ENCODE assay signal across 8 cellular contexts in genomic region chr10:72333111-72334012, GRCh38. TPM values are rescaled to one million over a fixed set of nuclear protein-coding genes. Genes with fewer than 3 reads are reported as not detected.
DNase-seq lines count a peak whose midpoint lies in the region; ATAC-seq and TF ChIP-seq lines count a peak whose summit lies in the region.

No MANE protein-coding gene starts in this region.

- H3K9me3 Mint-ChIP-seq in Calu3 (ENCODE audit: low read depth, unreplicated experiment) (no peaks in the 10 kb centered on the region), glutamatergic neuron (ENCODE audit: unreplicated experiment) (peaks cover 10% of the 10 kb centered on the region)

- H3K36me3 ChIP-seq in gastrocnemius medialis: peaks cover 0 to 22% of the 10 kb centered on the region in 2 donors

- H3K27ac Mint-ChIP-seq in Calu3 (ENCODE audit: unreplicated experiment): peak overlapping the region; percentile 100
- H3K27ac Mint-ChIP-seq in glutamatergic neuron (ENCODE audit: unreplicated experiment): peak overlapping the region; percentile 89

- intact Hi-C loops in Calu3 (cut with micrococcal nuclease; ENCODE audit: unreplicated experiment): loop anchor here (2.0 to 10.0 kb wide), 3 partner anchors 207 to 379 kb away; no protein-coding TSS in a partner anchor
- intact Hi-C loops in gastrocnemius medialis (cut with DNase I; ENCODE audit: low total_unique reads): loop anchor here (10.0 kb wide), 1 partner anchor 439 kb away; no protein-coding TSS in a partner anchor

- peaks cover 61 to 69% of the 10 kb centered on the region in 2 donors for H3K4me1 ChIP-seq in gastrocnemius medialis

- H3K4me1 Mint-ChIP-seq in Calu3 (ENCODE audit: low read depth, unreplicated experiment): peaks cover 83% of the 10 kb centered on the region
- peaks cover 35% of the 10 kb centered on the region for H3K4me1 Mint-ChIP-seq in glutamatergic neuron (ENCODE audit: low read depth, unreplicated experiment)

- H3K27ac ChIP-seq in VCaP (peak overlapping the region; percentile 96), gastrocnemius medialis (peak overlapping the region; percentile 85 to 95 (median 90))

- H3K27me3 ChIP-seq in gastrocnemius medialis: no peaks in the 10 kb centered on the region

- no peaks in the 10 kb centered on the region for H3K9me3 ChIP-seq in gastrocnemius medialis

- no peak for TF ChIP-seq POLR2A in gastrocnemius medialis (IDR thresholded peaks at IDR 0.05)

- CTCF ChIA-PET in Calu3 (lab: Charles Lee): interaction anchor here (0.6 to 2.8 kb wide), 6 partner anchors 58 to 586 kb away, joined by 3 to 24 read pairs (median 8); no protein-coding TSS in a partner anchor

- no TSS peak for BruUV-seq in Calu3 (replicated peaks; lab: Mats Ljungman, UMichigan)

- no peaks in the 10 kb centered on the region for H3K27me3 Mint-ChIP-seq in Calu3 (ENCODE audit: unreplicated experiment)
- peaks cover 4% of the 10 kb centered on the region for H3K27me3 Mint-ChIP-seq in glutamatergic neuron (ENCODE audit: unreplicated experiment)

- H3K4me3 Mint-ChIP-seq in Calu3 (ENCODE audit: low read depth, unreplicated experiment) (peak overlapping the region; percentile 38), glutamatergic neuron (ENCODE audit: unreplicated experiment) (peak overlapping the region; percentile 68)

- TF ChIP-seq CTCF in Calu3 (IDR thresholded peaks at IDR 0.05; ENCODE audit: unreplicated experiment): no peak
- TF ChIP-seq CTCF in VCaP (conservative IDR thresholded peaks at IDR 0.05): no peak
- no peak for TF ChIP-seq CTCF in glutamatergic neuron (IDR thresholded peaks at IDR 0.05; ENCODE audit: partially characterized antibody, unreplicated experiment)
- TF ChIP-seq CTCF in gastrocnemius medialis (IDR thresholded peaks at IDR 0.05 in 4 of 5, conservative IDR thresholded peaks at IDR 0.05 in 1 of 5): no peak

- no peak overlapping the region for H3K4me3 ChIP-seq in gastrocnemius medialis

- DNase-seq in Calu3 (no peak), glutamatergic neuron (no peak), gastrocnemius medialis (peak in 1 of 2 donors; percentile 12), nucleus accumbens (lab: John Stamatoyannopoulos, UW) (no peak), glomerular visceral epithelial cell (ENCODE audit: extremely low spot score) (no peak)
- DNase-seq in activated CD4-positive, CD25-positive, alpha-beta regulatory T cell treated with anti-CD3 and anti-CD28 coated beads, Interleukin-2, amount 50 U/mL, for 72 hours: no peak

- ATAC-seq in gastrocnemius medialis: no peak
- no peak for ATAC-seq in activated CD4-positive, CD25-positive, alpha-beta regulatory T cell treated with anti-CD3 and anti-CD28 coated beads, Interleukin-2, amount 50 U/mL, for 24 hours

- H3K36me3 Mint-ChIP-seq in Calu3 (ENCODE audit: insufficient read depth, unreplicated experiment) (peaks cover 88% of the 10 kb centered on the region), glutamatergic neuron (ENCODE audit: unreplicated experiment) (no peaks in the 10 kb centered on the region)

- in situ Hi-C loops in gastrocnemius medialis (cut with MboI; ENCODE audit: low sequenced_read_pairs in 4 of 4): loop anchor here (10.0 to 25.0 kb wide), 6 partner anchors 119 to 379 kb away; partner anchors contain the start of genes CHST3 (in 3 of the 4), ANAPC16 (in 2 of the 4) and ASCC1 (in 2 of the 4)

RNA-seq across cellular contexts. Expression of gene DNAJB12, which starts 21.4 kb away (rescaled TPM):
- total RNA-seq in Calu3 (2022) (43.1 and 48.0 TPM in 2 replicates), glutamatergic neuron (ENCODE audit: unreplicated experiment) (23.0 TPM), gastrocnemius medialis (10 to 100 TPM; 35.8 to 49.7 (median 39.0) TPM)

RNA-seq across cellular contexts. Expression of gene DDIT4, which starts 59.6 kb away (rescaled TPM):
- total RNA-seq in Calu3 (2022) (294 and 326 TPM in 2 replicates), glutamatergic neuron (ENCODE audit: unreplicated experiment) (153 TPM), gastrocnemius medialis (100 to 1,000 TPM; 296 to 667 (median 319) TPM)
